Comparison of ENCODE assay signal across 9 cellular contexts in genomic region chr9:116539549-116539948, GRCh38.
"Had no signal": no experiment of that assay in that cellular context is flagged by ENCODE, and none has a peak within 500 bp of the region (broad histone marks: within the 10 kb centered on the region; RNA-seq: fewer than 3 reads in every experiment).

No MANE protein-coding gene starts in this region.

- H3K36me3 ChIP-seq: HAP-1 had no signal

- DNase-seq: GM23248, GOT3, H7, HFFc6 had no signal

- H3K9me3 ChIP-seq: HAP-1 had no signal

- H3K27ac ChIP-seq: GM23248, HL-60 had no signal

- H3K9ac ChIP-seq: GM23248 had no signal

- H3K4me3 Mint-ChIP-seq: HFFc6, IgD-negative memory B cell had no signal

- ATAC-seq: HCT116, HepG2 had no signal

- H3K4me3 ChIP-seq: GM23248, HAP-1 had no signal

- FAIRE-seq: HepG2 had no signal

- H2AFZ ChIP-seq: GM23248 had no signal

- H3K4me1 ChIP-seq: HAP-1 had no signal

- H3K27ac Mint-ChIP-seq: HFFc6, IgD-negative memory B cell had no signal
